ENCODE assay signal across 22 cellular contexts in the genomic region with DNA sequence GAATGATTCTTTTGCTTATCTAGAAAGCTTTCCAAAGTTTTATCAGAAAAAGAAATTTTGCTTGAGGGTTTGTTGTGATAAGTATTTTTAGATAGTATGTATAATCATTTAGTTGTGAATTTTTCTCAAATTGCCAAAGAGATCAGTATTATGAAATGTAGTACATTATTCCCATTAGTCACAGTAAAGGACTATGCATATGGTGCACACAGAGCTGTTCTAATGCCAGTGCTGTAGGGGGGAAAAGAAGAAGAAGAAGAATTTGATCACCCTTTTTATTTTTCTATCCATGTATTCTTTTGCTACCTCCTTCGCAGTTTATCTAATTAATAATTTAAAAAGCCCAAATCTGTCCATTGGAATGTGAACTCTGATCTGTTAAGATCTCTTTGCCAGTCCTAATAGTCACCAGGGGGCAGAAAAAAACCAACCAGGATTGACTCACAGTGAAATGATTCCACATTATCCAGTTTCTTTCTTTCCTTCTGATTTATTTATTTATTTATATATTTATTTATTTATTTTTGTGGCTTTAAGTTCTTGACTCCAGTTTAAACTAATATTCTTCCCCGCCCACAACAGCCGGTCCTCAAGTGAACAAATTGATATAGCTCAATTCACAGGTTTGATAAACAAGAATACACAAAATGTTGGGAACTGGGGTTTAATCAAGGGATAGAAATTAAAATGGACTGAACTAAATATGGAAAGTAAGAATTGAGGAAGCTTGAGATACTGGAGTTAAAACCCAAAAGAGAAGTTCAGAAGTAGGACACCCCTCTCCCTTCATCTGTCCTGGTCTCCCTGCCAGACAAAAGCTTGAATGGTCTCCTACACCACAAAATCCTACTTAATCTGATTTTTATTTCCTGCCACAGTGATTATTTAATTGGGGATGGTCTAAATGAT. TPM values are rescaled to one million over a fixed set of nuclear protein-coding genes. Genes with fewer than 3 reads are reported as not detected.
DNase-seq lines count a peak whose midpoint lies in the region; ATAC-seq and TF ChIP-seq lines count a peak whose summit lies in the region.
"Had no signal": no experiment of that assay in that cellular context is flagged by ENCODE, and none has a peak within 500 bp of the region (broad histone marks: within the 10 kb centered on the region; RNA-seq: fewer than 3 reads in every experiment).

No MANE protein-coding gene starts in this region.

- TF ChIP-seq POLR2A in esophagus squamous epithelium (IDR thresholded peaks at IDR 0.05) (no peak), esophagus muscularis mucosa (IDR thresholded peaks at IDR 0.05; ENCODE audit: low read depth) (no peak)

- no peak overlapping the region for H3K4me3 ChIP-seq in AG10803 (ENCODE audit: low read length)
- no peak overlapping the region for H3K4me3 ChIP-seq in ascending aorta
- no peak overlapping the region for H3K4me3 ChIP-seq in esophagus squamous epithelium
- H3K4me3 ChIP-seq in esophagus muscularis mucosa: no peak overlapping the region
- H3K4me3 ChIP-seq: tibial artery had no signal

- TF ChIP-seq CTCF in AG10803 (conservative IDR thresholded peaks at IDR 0.05; ENCODE audit: low read length) (0 out of 2 replicates have a peak, but pooled peaks have one; percentile 13), ascending aorta (IDR thresholded peaks at IDR 0.05) (peak in 1 of 3 experiments; percentile 12), esophagus squamous epithelium (IDR thresholded peaks at IDR 0.05) (no peak), esophagus muscularis mucosa (IDR thresholded peaks at IDR 0.05) (no peak)

- no peak for ATAC-seq in HG03442 (IDR thresholded peaks at IDR 0.05; ENCODE audit: unreplicated experiment)
- ATAC-seq: Right ventricle myocardium inferior had no signal

- DNase-seq in AG10803 (ENCODE audit: low read depth) (no peak), HCEC 1CT (peak; percentile 35), ascending aorta (ENCODE audit: low spot score in 2 of 2) (no peak), kidney tubule cell (ENCODE audit: low spot score) (peak; percentile 13), nucleus accumbens (lab: John Stamatoyannopoulos, UW) (no peak), esophagus squamous epithelium (lab: John Stamatoyannopoulos, UW) (no peak), esophagus muscularis mucosa (ENCODE audit: extremely low spot score) (no peak)
- DNase-seq: activated CD8-positive, alpha-beta memory T cell treated with anti-CD3 and anti-CD28 coated beads, Interleukin-2, amount 50 U/mL, for 48 hours; activated gamma-delta T cell treated with Interleukin-2 at 50 U/mL for 16 hours; aorta; dermis blood vessel endothelial cell; hippocampal formation; kidney; NCI-H1694; NK-92 treated with Interleukin-12 subunit alpha and Interleukin-12 subunit beta, amount 100 ng/mL, for 24 hours; small intestine; T-helper 9 cell; tibial artery had no signal

- H3K4me1 ChIP-seq in ascending aorta: peaks cover 0 to 3% of the 10 kb centered on the region in 2 donors
- peaks cover 6 to 10% (median 7%) of the 10 kb centered on the region in 3 donors for H3K4me1 ChIP-seq in esophagus squamous epithelium
- H3K4me1 ChIP-seq in esophagus muscularis mucosa: peaks cover 3 to 31% (median 21%) of the 10 kb centered on the region in 4 donors

- H3K27me3 ChIP-seq in ascending aorta: no peaks in the 10 kb centered on the region
- H3K27me3 ChIP-seq in esophagus squamous epithelium: peaks cover 0 to 85% (median 14%) of the 10 kb centered on the region in 4 donors
- H3K27me3 ChIP-seq in esophagus muscularis mucosa: peaks cover 0 to 25% (median 9%) of the 10 kb centered on the region in 4 donors

- 80 to 87% methylated on average over 3 of the region's 3 CpGs for WGBS in esophagus squamous epithelium, 2 donors
- 97% methylated on average over 3 of the region's 3 CpGs for WGBS in esophagus muscularis mucosa

- TF ChIP-seq EP300 in esophagus muscularis mucosa (IDR thresholded peaks at IDR 0.05): no peak

- H3K27ac ChIP-seq in ascending aorta (peak overlapping the region; percentile 13 to 34), esophagus squamous epithelium (no peak overlapping the region), esophagus muscularis mucosa (replicated peaks in 1 of 4) (no peak overlapping the region)
- H3K27ac ChIP-seq: tibial artery had no signal

- no peaks in the 10 kb centered on the region for H3K36me3 ChIP-seq in ascending aorta
- no peaks in the 10 kb centered on the region for H3K36me3 ChIP-seq in esophagus squamous epithelium
- no peaks in the 10 kb centered on the region for H3K36me3 ChIP-seq in esophagus muscularis mucosa
- H3K36me3 ChIP-seq: tibial artery had no signal

- intact Hi-C loops in ascending aorta (cut with DNase I): loop anchor here (1.0 kb wide), 1 partner anchor 23 kb away; no protein-coding TSS in a partner anchor
- intact Hi-C loops in esophagus squamous epithelium (cut with DNase I): no loop called here
- intact Hi-C loops in esophagus muscularis mucosa (cut with DNase I): no loop called here

- no peaks in the 10 kb centered on the region for H3K9me3 ChIP-seq in ascending aorta
- no peaks in the 10 kb centered on the region for H3K9me3 ChIP-seq in esophagus squamous epithelium
- no peaks in the 10 kb centered on the region for H3K9me3 ChIP-seq in esophagus muscularis mucosa
- H3K9me3 ChIP-seq: tibial artery had no signal

RNA-seq across cellular contexts. Expression of a gene that starts 4.9 kb away (rescaled TPM):
- total RNA-seq in ascending aorta (4.8 TPM), esophagus squamous epithelium (10 to 100 TPM in 1 of 4 donors, 1 to 10 TPM in 3; 2.1 to 10.3 (median 3.7) TPM), esophagus muscularis mucosa (1 to 10 TPM; 5.3 to 7.7 (median 5.8) TPM)
- total RNA-seq: HT-29, osteoblast had no signal

Comparison
In these comparisons a context has a peak if more than half of its experiments do, and no peak if none do; other contexts are left out.
1. DNase-seq: peak in HCEC 1CT (single experiment) and kidney tubule cell (single experiment); none in AG10803 (single experiment), ascending aorta (0 of 2), nucleus accumbens (0 of 56), esophagus squamous epithelium (single experiment) and esophagus muscularis mucosa (single experiment).
2. H3K27ac ChIP-seq: peak in ascending aorta (2 of 2); none in esophagus squamous epithelium (0 of 4) and esophagus muscularis mucosa (0 of 4).